In the genomic region with DNA sequence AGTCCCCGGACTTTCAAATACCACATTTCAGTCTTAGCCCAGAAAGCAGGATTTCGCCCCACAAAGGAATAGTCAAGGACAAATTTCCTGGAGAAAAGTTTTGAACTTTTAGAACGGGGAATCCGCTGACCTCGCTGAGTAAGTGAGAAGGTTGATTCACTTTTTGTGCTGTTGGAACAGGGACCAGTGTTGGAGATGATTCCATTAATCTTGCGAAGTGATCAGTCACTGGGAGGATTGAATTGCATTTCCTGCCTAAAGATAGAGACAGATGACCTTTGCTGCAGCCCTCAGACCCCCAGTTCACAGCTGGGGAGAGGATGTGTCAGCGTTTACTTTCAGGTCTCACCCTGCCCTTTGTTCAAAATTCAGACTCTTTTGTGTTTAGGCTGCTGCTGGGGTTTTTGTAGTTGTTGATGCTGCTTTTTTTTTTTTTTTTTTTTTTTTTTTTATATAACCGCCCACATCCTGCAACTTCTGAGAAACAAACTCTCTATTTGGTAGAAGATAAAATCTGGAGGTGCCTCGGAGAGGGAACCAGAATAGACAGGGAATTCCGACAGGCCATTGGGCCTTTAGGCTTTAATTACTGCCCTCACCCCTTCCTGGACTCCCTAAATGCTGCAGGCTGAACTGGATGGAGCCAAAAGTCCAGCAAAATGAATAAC, we compare ENCODE assay signal across 8 cellular contexts. TPM values are rescaled to one million over a fixed set of nuclear protein-coding genes. Genes with fewer than 3 reads are reported as not detected.
DNase-seq lines count a peak whose midpoint lies in the region; ATAC-seq, FAIRE-seq and TF ChIP-seq lines count a peak whose summit lies in the region.

No MANE protein-coding gene starts in this region.

- no peaks in the 10 kb centered on the region for H3K27me3 Mint-ChIP-seq in T-helper 17 cell

- H3K36me3 Mint-ChIP-seq in T-helper 17 cell (ENCODE audit: low read depth) = no peaks in the 10 kb centered on the region
- peaks cover 20% of the 10 kb centered on the region for H3K36me3 Mint-ChIP-seq in stimulated activated effector memory CD8-positive, alpha-beta T cell treated with anti-CD3 and anti-CD28 coated beads, Interleukin-12 subunit alpha, Interleukin-12 subunit beta, amount 100 ng/mL, for 72 hours

- peak; percentile 59 for ATAC-seq in HG02759 (IDR thresholded peaks at IDR 0.05; ENCODE audit: unreplicated experiment)
- ATAC-seq in T-helper 17 cell = peak; percentile 75
- peak; percentile 91 for ATAC-seq in GM12878
- peak; percentile 92 for ATAC-seq in stimulated activated effector memory CD8-positive, alpha-beta T cell treated with anti-CD3 and anti-CD28 coated beads, Interleukin-12 subunit alpha, Interleukin-12 subunit beta, amount 100 ng/mL, for 72 hours

- peak overlapping the region; percentile 61 for H3K4me3 ChIP-seq in GM12878
- H3K4me3 ChIP-seq in liver (ENCODE audit: low read depth in 1 of 3, low read length in 3 of 3) = no peak overlapping the region

- peak overlapping the region; percentile 48 for H3K4me2 ChIP-seq in GM12878 (ENCODE audit: control insufficient read depth, insufficient read depth)

- TF ChIP-seq POLR2A in GM12878 (IDR thresholded peaks at IDR 0.05; ENCODE audit: low read depth, low read length) = peak; percentile 63

- H3K9ac ChIP-seq in GM12878 (ENCODE audit: control insufficient read depth, insufficient read depth, low read length) (peak overlapping the region; percentile 68), liver (ENCODE audit: low read depth in 1 of 2, low read length in 2 of 2) (peak overlapping the region in 1 of 2 donors; percentile 57)

- peak overlapping the region; percentile 82 for H3K27ac ChIP-seq in GM12878 (ENCODE audit: control insufficient read depth, insufficient read depth)
- peak overlapping the region; percentile 6 to 61 for H3K27ac ChIP-seq in liver (ENCODE audit: low read depth in 1 of 2, low read length in 2 of 2)

- POLR2A ChIA-PET in GM12878 (lab: Charles Lee) = interaction anchor here (0.7 to 2.6 kb wide), 10 partner anchors 9 to 60 kb away, joined by 3 to 18 read pairs (median 5); no protein-coding TSS in a partner anchor

- intact Hi-C loops in GM12878 (cut with micrococcal nuclease; ENCODE audit: unreplicated experiment) = loop anchor here (2.0 kb wide), 3 partner anchors 36 to 68 kb away; partner anchors contain the start of gene ORAI1

- no peak for TF ChIP-seq CTCF in GM12878 (IDR thresholded peaks at IDR 0.05 in 2 of 3, conservative IDR thresholded peaks at IDR 0.05 in 1 of 3; ENCODE audit: control insufficient read depth in 2 of 3, extremely low read depth in 1 of 3, insufficient read depth in 1 of 3, low read depth in 3 of 3, low read length in 3 of 3)
- TF ChIP-seq CTCF in liver (IDR thresholded peaks at IDR 0.05; ENCODE audit: low read depth, low read length, missing input control) = no peak

- H4K20me1 ChIP-seq in GM12878 (ENCODE audit: control insufficient read depth, insufficient read depth) = no peaks in the 10 kb centered on the region

- WGBS in GM12878 (ENCODE audit: insufficient coverage, insufficient replicate concordance, low lambda C conversion rate, missing lambda C conversion rate) = 18% methylated on average over 9 of the region's 10 CpGs
- 53% methylated on average over 10 of the region's 10 CpGs for WGBS in liver

- RAD21 ChIA-PET in GM12878 (lab: Charles Lee; ENCODE audit: unreplicated experiment) = interaction anchor here (0.7 to 3.9 kb wide), 5 partner anchors 10 to 49 kb away, joined by 3 to 25 read pairs (median 5); partner anchors contain the start of gene KDM2B

- in situ Hi-C loops in GM12878 (cut with MboI) = no loop called here

- SMC1A ChIA-PET in GM12878 (lab: Charles Lee; ENCODE audit: uncharacterized antibody, unreplicated experiment) = interaction anchor here (0.8 to 4.2 kb wide), 6 partner anchors 14 to 38 kb away, joined by 3 to 15 read pairs (median 4); no protein-coding TSS in a partner anchor

- TF ChIP-seq EP300 in GM12878 (IDR thresholded peaks at IDR 0.05; ENCODE audit: borderline replicate concordance in 1 of 2, control insufficient read depth in 1 of 2, low read depth in 2 of 2, low read length in 2 of 2) = peak in 1 of 2 experiments; percentile 62; a peak in 1 of 4 replicates

- H2AFZ ChIP-seq in GM12878 (ENCODE audit: control insufficient read depth, low read depth, low read length) = peak overlapping the region; percentile 65

- H3K27ac Mint-ChIP-seq in T-helper 17 cell = peak overlapping the region; percentile 96
- peak overlapping the region; percentile 97 for H3K27ac Mint-ChIP-seq in stimulated activated effector memory CD8-positive, alpha-beta T cell treated with anti-CD3 and anti-CD28 coated beads, Interleukin-12 subunit alpha, Interleukin-12 subunit beta, amount 100 ng/mL, for 72 hours

- DNase-seq in ELR (ENCODE audit: low read depth) (peak; percentile 82), T-helper 17 cell (peak; percentile 21 to 52 (median 49)), GM12878 (ENCODE audit: low read depth, low spot score) (peak; percentile 74), NCI-H146 (lab: John Stamatoyannopoulos, UW) (no peak), hippocampal formation (lab: John Stamatoyannopoulos, UW) (no peak)
- peak; percentile 57 to 85 for DNase-seq in stimulated activated effector memory CD8-positive, alpha-beta T cell treated with anti-CD3 and anti-CD28 coated beads, Interleukin-12 subunit alpha, Interleukin-12 subunit beta, amount 100 ng/mL, for 72 hours (ENCODE audit: low spot score in 2 of 2)

- H3K4me3 Mint-ChIP-seq in T-helper 17 cell = peak overlapping the region; percentile 88
- peak overlapping the region; percentile 66 for H3K4me3 Mint-ChIP-seq in stimulated activated effector memory CD8-positive, alpha-beta T cell treated with anti-CD3 and anti-CD28 coated beads, Interleukin-12 subunit alpha, Interleukin-12 subunit beta, amount 100 ng/mL, for 72 hours

- H3K4me1 ChIP-seq in GM12878 (ENCODE audit: control insufficient read depth, insufficient read depth, low read length) = peaks cover 10% of the 10 kb centered on the region
- H3K4me1 ChIP-seq in liver (ENCODE audit: control insufficient read depth in 4 of 4, insufficient read depth in 4 of 4, low read length in 3 of 4) = no peaks in the 10 kb centered on the region

- H3K4me1 Mint-ChIP-seq in T-helper 17 cell = peaks cover 21% of the 10 kb centered on the region
- H3K4me1 Mint-ChIP-seq in stimulated activated effector memory CD8-positive, alpha-beta T cell treated with anti-CD3 and anti-CD28 coated beads, Interleukin-12 subunit alpha, Interleukin-12 subunit beta, amount 100 ng/mL, for 72 hours = peaks cover 32% of the 10 kb centered on the region

- CTCF ChIA-PET in GM12878 (lab: Yijun Ruan, JAX) = interaction anchor here (1.2 to 1.9 kb wide), 3 partner anchors 9 to 37 kb away, joined by 5 to 6 read pairs (median 5); no protein-coding TSS in a partner anchor

- H3K27me3 ChIP-seq in GM12878 (replicated peaks in 1 of 2; ENCODE audit: control insufficient read depth in 2 of 2, insufficient read depth in 2 of 2, low read length in 1 of 2) (no peaks in the 10 kb centered on the region), liver (ENCODE audit: control insufficient read depth in 4 of 4, insufficient read depth in 4 of 4, low read length in 3 of 4) (no peaks in the 10 kb centered on the region)

- H3K36me3 ChIP-seq in GM12878 (ENCODE audit: control insufficient read depth in 2 of 2, insufficient read depth in 2 of 2, low read length in 1 of 2) (no peaks in the 10 kb centered on the region), liver (ENCODE audit: control insufficient read depth in 4 of 4, insufficient read depth in 3 of 4, low read depth in 1 of 4, low read length in 3 of 4) (no peaks in the 10 kb centered on the region)

- no peak for TF ChIP-seq RAD21 in GM12878 (IDR thresholded peaks at IDR 0.05; ENCODE audit: insufficient read depth, low read depth, low read length)
- no peak for TF ChIP-seq RAD21 in liver (IDR thresholded peaks at IDR 0.05)

- no peaks in the 10 kb centered on the region for H3K79me2 ChIP-seq in GM12878 (ENCODE audit: control insufficient read depth, insufficient read depth, low read length)

- BruUV-seq in GM12878 (replicated peaks; lab: Mats Ljungman, UMichigan) = TSS peak; percentile 70

- peak; percentile 97 for FAIRE-seq in GM12878 (lab: Jason Lieb, UNC)

- H3K9me3 ChIP-seq in T-helper 17 cell (ENCODE audit: control insufficient read depth, low read length, poor library complexity, severe bottlenecking) (no peaks in the 10 kb centered on the region), GM12878 (replicated peaks; ENCODE audit: control insufficient read depth, insufficient read depth, low read length) (no peaks in the 10 kb centered on the region), liver (ENCODE audit: control insufficient read depth in 4 of 4, low read length in 3 of 4) (no peaks in the 10 kb centered on the region)

- H3K9me3 Mint-ChIP-seq in stimulated activated effector memory CD8-positive, alpha-beta T cell treated with anti-CD3 and anti-CD28 coated beads, Interleukin-12 subunit alpha, Interleukin-12 subunit beta, amount 100 ng/mL, for 72 hours = no peaks in the 10 kb centered on the region

RNA-seq across cellular contexts. Expression of gene KDM2B, which starts 9.8 kb away (rescaled TPM):
- total RNA-seq in T-helper 17 cell (10 to 100 TPM; 87.6 to 94.0 TPM), GM12878 (2014; rRNA removed) (57.9 and 62.9 TPM in 2 replicates), GM12878 (2014; rRNA removed; fragmentation: Illumina TruSeq; extraction: Trizol) (33.0 and 34.1 TPM in 2 replicates), GM12878 (2021) (76.3 and 87.6 TPM in 2 replicates), liver (10 to 100 TPM; 13.7 to 34.2 TPM)
- total RNA-seq in GM12878 (2013; cell fraction: nucleolus; rRNA removed) = 634 and 686 TPM in 2 replicates
- polyA plus RNA-seq in GM12878 (2011; ENCODE audit: low read depth) = 76.8 TPM
- polyA plus RNA-seq in GM12878 (2011; rRNA removed) (67.9 and 124 TPM in 2 replicates), GM12878 (2014; fragmentation: Illumina TruSeq; extraction: Trizol) (31.7 and 46.7 TPM in 2 replicates), GM12878 (2014; fragmentation: Nextera tagmentation; extraction: Ambion mirVana) (10 to 100 TPM; 13.6 to 14.7 TPM), GM12878 (2014; rRNA removed) (72.8 and 77.4 TPM in 2 replicates), GM12878 (2016; fragmentation: Nextera tagmentation; extraction: Ambion mirVana) (10 to 100 TPM; 31.8 to 34.0 TPM), liver (1 to 10 TPM; 7.0 to 7.4 TPM)
- 103 and 121 TPM in 2 replicates for polyA plus RNA-seq in GM12878 (2011; cell fraction: cytosol; rRNA removed)
- 380 and 393 TPM in 2 replicates for polyA plus RNA-seq in GM12878 (2011; cell fraction: nucleus; rRNA removed)
- 81.7 and 83.4 TPM in 2 replicates for polyA plus RNA-seq in GM12878 (2012)
- polyA minus RNA-seq in GM12878 (2011; rRNA and poly(A)+ RNA removed) = 395 and 503 TPM in 2 replicates
- polyA minus RNA-seq in GM12878 (2011; cell fraction: cytosol; rRNA and poly(A)+ RNA removed) = 82.7 and 85.4 TPM in 2 replicates
- 171 and 227 TPM in 2 replicates for polyA minus RNA-seq in GM12878 (2011; cell fraction: nucleus; rRNA and poly(A)+ RNA removed)

RNA-seq across cellular contexts. Expression of gene ORAI1, which starts 35.7 kb away (rescaled TPM):
- total RNA-seq in T-helper 17 cell = 10 to 100 TPM; 51.3 to 52.0 TPM
- 13.1 and 15.8 TPM in 2 replicates for total RNA-seq in GM12878 (2013; cell fraction: nucleolus; rRNA removed)
- total RNA-seq in GM12878 (2014; rRNA removed) = 9.7 and 16.4 TPM in 2 replicates
- 7.1 and 8.2 TPM in 2 replicates for total RNA-seq in GM12878 (2014; rRNA removed; fragmentation: Illumina TruSeq; extraction: Trizol)
- total RNA-seq in GM12878 (2021) = 31.0 and 32.2 TPM in 2 replicates
- polyA plus RNA-seq in GM12878 (2011; ENCODE audit: low read depth) = 6.5 TPM
- 4.8 and 15.3 TPM in 2 replicates for polyA plus RNA-seq in GM12878 (2011; rRNA removed)
- polyA plus RNA-seq in GM12878 (2011; cell fraction: cytosol; rRNA removed) = 28.4 and 36.0 TPM in 2 replicates
- 20.8 and 24.1 TPM in 2 replicates for polyA plus RNA-seq in GM12878 (2011; cell fraction: nucleus; rRNA removed)
- 21.7 and 23.1 TPM in 2 replicates for polyA plus RNA-seq in GM12878 (2012)
- polyA plus RNA-seq in GM12878 (2014; fragmentation: Illumina TruSeq; extraction: Trizol) = 2.6 and 6.5 TPM in 2 replicates
- polyA plus RNA-seq in GM12878 (2014; fragmentation: Nextera tagmentation; extraction: Ambion mirVana) = 1 to 10 TPM; 5.5 to 6.1 TPM
- polyA plus RNA-seq in GM12878 (2014; rRNA removed) = 33.1 and 39.2 TPM in 2 replicates
- 10 to 100 TPM in 1 of 2 experiments, 1 to 10 TPM in 1; 7.7 to 25.1 TPM for polyA plus RNA-seq in GM12878 (2016; fragmentation: Nextera tagmentation; extraction: Ambion mirVana)
- polyA minus RNA-seq in GM12878 (2011; rRNA and poly(A)+ RNA removed) = 21.7 and 34.6 TPM in 2 replicates
- 25.1 and 28.5 TPM in 2 replicates for polyA minus RNA-seq in GM12878 (2011; cell fraction: cytosol; rRNA and poly(A)+ RNA removed)
- polyA minus RNA-seq in GM12878 (2011; cell fraction: nucleus; rRNA and poly(A)+ RNA removed) = 7.7 and 21.1 TPM in 2 replicates
- total RNA-seq in liver = 1 to 10 TPM; 5.3 to 8.7 TPM
- polyA plus RNA-seq in liver = 10 to 100 TPM in 1 of 2 donors, 1 to 10 TPM in 1; 9.8 to 10.9 TPM

Comparison
In these comparisons a context has a peak if more than half of its experiments do, and no peak if none do; other contexts are left out.
1. DNase-seq: peak in ELR (single experiment), T-helper 17 cell (3 of 3), GM12878 (single experiment) and stimulated activated effector memory CD8-positive, alpha-beta T cell treated with anti-CD3 and anti-CD28 coated beads, Interleukin-12 subunit alpha, Interleukin-12 subunit beta, amount 100 ng/mL, for 72 hours (2 of 2); none in NCI-H146 (single experiment) and hippocampal formation (0 of 2).
2. Peak in every context shown above with its lines, with median percentiles within 50 percentile points of each other: ATAC-seq.